Comparison of ENCODE assay signal across 10 cellular contexts in genomic region chr4:68249434-68249833, GRCh38. TPM values are rescaled to one million over a fixed set of nuclear protein-coding genes. Genes with fewer than 3 reads are reported as not detected.
DNase-seq lines count a peak whose midpoint lies in the region; ATAC-seq and TF ChIP-seq lines count a peak whose summit lies in the region.
"Had no signal": no experiment of that assay in that cellular context is flagged by ENCODE, and none has a peak within 500 bp of the region (broad histone marks: within the 10 kb centered on the region; RNA-seq: fewer than 3 reads in every experiment).

No MANE protein-coding gene starts in this region.

- no peaks in the 10 kb centered on the region for H3K9me3 Mint-ChIP-seq in activated CD8-positive, alpha-beta memory T cell treated with anti-CD3 and anti-CD28 coated beads, Interleukin-2, amount 10 ng/mL, durations not matched to agents 7 days and 5 days (ENCODE audit: low read depth)
- H3K9me3 Mint-ChIP-seq in neural progenitor cell: no peaks in the 10 kb centered on the region

- H3K27ac ChIP-seq in neural progenitor cell: no peak overlapping the region
- H3K27ac ChIP-seq: lower lobe of right lung had no signal

- H3K27ac Mint-ChIP-seq in activated CD8-positive, alpha-beta memory T cell treated with anti-CD3 and anti-CD28 coated beads, Interleukin-2, amount 10 ng/mL, durations not matched to agents 7 days and 5 days: peak overlapping the region; percentile 62
- no peak overlapping the region for H3K27ac Mint-ChIP-seq in neural progenitor cell

- H3K9ac ChIP-seq in neural progenitor cell: no peak overlapping the region

- H3K9me3 ChIP-seq in neural progenitor cell (ENCODE audit: low read depth): no peaks in the 10 kb centered on the region
- H3K9me3 ChIP-seq: lower lobe of right lung had no signal

- no peaks in the 10 kb centered on the region for H3K79me2 ChIP-seq in neural progenitor cell (ENCODE audit: low read depth)

- CTCF ChIA-PET in activated CD8-positive, alpha-beta memory T cell treated with anti-CD3 and anti-CD28 coated beads, Interleukin-2, amount 10 ng/mL, durations not matched to agents 7 days and 5 days (lab: Charles Lee): no interaction called here

- no peak overlapping the region for H3K4me3 ChIP-seq in neural progenitor cell
- H3K4me3 ChIP-seq: lower lobe of right lung had no signal

- peaks cover 7% of the 10 kb centered on the region for H3K4me1 Mint-ChIP-seq in activated CD8-positive, alpha-beta memory T cell treated with anti-CD3 and anti-CD28 coated beads, Interleukin-2, amount 10 ng/mL, durations not matched to agents 7 days and 5 days
- H3K4me1 Mint-ChIP-seq in neural progenitor cell: no peaks in the 10 kb centered on the region

- no peak for DNase-seq in activated CD8-positive, alpha-beta memory T cell treated with anti-CD3 and anti-CD28 coated beads, Interleukin-2, amount 10 ng/mL, durations not matched to agents 7 days and 5 days
- no peak for DNase-seq in activated CD8-positive, alpha-beta memory T cell treated with anti-CD3 and anti-CD28 coated beads, Interleukin-2, amount 50 U/mL, for 4 hours
- DNase-seq in neural progenitor cell (ENCODE audit: low spot score): no peak
- no peak for DNase-seq in HK-2 (ENCODE audit: unreplicated experiment)
- DNase-seq in effector CD8-positive, alpha-beta T cell (lab: John Stamatoyannopoulos, UW): no peak
- no peak for DNase-seq in globus pallidus (ENCODE audit: low spot score)
- DNase-seq: lower lobe of right lung, RPMI8226 had no signal

- ATAC-seq in activated CD8-positive, alpha-beta memory T cell treated with anti-CD3 and anti-CD28 coated beads, Interleukin-2, amount 10 ng/mL, durations not matched to agents 7 days and 5 days: peak; percentile 55
- peak; percentile 75 for ATAC-seq in HG02571 (IDR thresholded peaks at IDR 0.05; ENCODE audit: unreplicated experiment)
- peak; percentile 86 for ATAC-seq in HG03558 (IDR thresholded peaks at IDR 0.05; ENCODE audit: extremely low read depth, unreplicated experiment)
- ATAC-seq: lower lobe of right lung had no signal

- TF ChIP-seq CTCF in neural progenitor cell (IDR thresholded peaks at IDR 0.05): no peak

- H2AFZ ChIP-seq in neural progenitor cell (replicated peaks): peak overlapping the region; percentile 86

- no peaks in the 10 kb centered on the region for H3K27me3 Mint-ChIP-seq in activated CD8-positive, alpha-beta memory T cell treated with anti-CD3 and anti-CD28 coated beads, Interleukin-2, amount 10 ng/mL, durations not matched to agents 7 days and 5 days
- no peaks in the 10 kb centered on the region for H3K27me3 Mint-ChIP-seq in neural progenitor cell (ENCODE audit: insufficient read depth, low read depth)

- no peaks in the 10 kb centered on the region for H3K36me3 ChIP-seq in neural progenitor cell
- H3K36me3 ChIP-seq: lower lobe of right lung had no signal

- H3K27me3 ChIP-seq in neural progenitor cell: no peaks in the 10 kb centered on the region

- no peak overlapping the region for H3K4me3 Mint-ChIP-seq in activated CD8-positive, alpha-beta memory T cell treated with anti-CD3 and anti-CD28 coated beads, Interleukin-2, amount 10 ng/mL, durations not matched to agents 7 days and 5 days
- H3K4me3 Mint-ChIP-seq in neural progenitor cell: no peak overlapping the region

- no peaks in the 10 kb centered on the region for H3F3A ChIP-seq in neural progenitor cell (ENCODE audit: low read depth)

- no peak overlapping the region for H3K4me2 ChIP-seq in neural progenitor cell

- peaks cover 2% of the 10 kb centered on the region for H3K36me3 Mint-ChIP-seq in activated CD8-positive, alpha-beta memory T cell treated with anti-CD3 and anti-CD28 coated beads, Interleukin-2, amount 10 ng/mL, durations not matched to agents 7 days and 5 days
- H3K36me3 Mint-ChIP-seq in neural progenitor cell: no peaks in the 10 kb centered on the region

- H4K20me1 ChIP-seq in neural progenitor cell (ENCODE audit: low read depth): no peaks in the 10 kb centered on the region

- no peaks in the 10 kb centered on the region for H3K4me1 ChIP-seq in neural progenitor cell
- H3K4me1 ChIP-seq: lower lobe of right lung had no signal

RNA-seq across cellular contexts. Expression of gene TMPRSS11B, which starts 3.9 kb away (rescaled TPM):
- total RNA-seq in activated CD8-positive, alpha-beta memory T cell treated with anti-CD3 and anti-CD28 coated beads, Interleukin-2, amount 10 ng/mL, durations not matched to agents 7 days and 5 days: not detected
- total RNA-seq in neural progenitor cell (ENCODE audit: low replicate concordance): not detected in 2 replicates
- total RNA-seq: lower lobe of right lung had no signal
